ENCODE assay signal across 8 cellular contexts in genomic region chr6:87700729-87701675, GRCh38. TPM values are rescaled to one million over a fixed set of nuclear protein-coding genes. Genes with fewer than 3 reads are reported as not detected.
DNase-seq lines count a peak whose midpoint lies in the region; ATAC-seq, FAIRE-seq and TF ChIP-seq lines count a peak whose summit lies in the region.

No MANE protein-coding gene starts in this region.

- H3K4me3 ChIP-seq in BLaER1 treated with 17β-estradiol and CSF1 and Interleukin-3, amounts not matched to agents 10 nM and 100 nM = peak overlapping the region; percentile 81 to 94 (median 86)
- H3K4me3 ChIP-seq in MG63 = peak overlapping the region; percentile 86
- H3K4me3 ChIP-seq in mammary epithelial cell (replicated peaks in 1 of 3; ENCODE audit: insufficient read depth in 1 of 3, low read depth in 2 of 3, low read length in 3 of 3) = peak overlapping the region; percentile 68 to 90 (median 85)
- H3K4me3 ChIP-seq in keratinocyte (ENCODE audit: control insufficient read depth in 2 of 3, extremely low read depth in 1 of 3, insufficient read depth in 2 of 3, low read depth in 1 of 3, low read length in 3 of 3) = peak overlapping the region; percentile 89 to 91 (median 90)

- intact Hi-C loops in mammary epithelial cell (cut with micrococcal nuclease) = loop anchor here (1.0 to 10.0 kb wide), 3 partner anchors 88 to 244 kb away; no protein-coding TSS in a partner anchor

- TSS peak; percentile 87 for BruUV-seq in mammary epithelial cell (replicated peaks; lab: Mats Ljungman, UMichigan)

- H3K36me3 ChIP-seq in BLaER1 treated with 17β-estradiol and CSF1 and Interleukin-3, amounts not matched to agents 10 nM and 100 nM = peaks cover 0 to 22% (median 3%) of the 10 kb centered on the region in 11 experiments; a peak in 8 of 22 replicates
- H3K36me3 ChIP-seq in MG63 (peaks cover 7% of the 10 kb centered on the region), mammary epithelial cell (ENCODE audit: insufficient read depth, low read length) (no peaks in the 10 kb centered on the region), keratinocyte (ENCODE audit: control insufficient read depth in 2 of 2, extremely low read depth in 1 of 2, insufficient read depth in 2 of 2, low read length in 2 of 2) (peaks cover 3 to 5% of the 10 kb centered on the region in 2 experiments)

- H3K9me3 Mint-ChIP-seq in T-cell = no peaks in the 10 kb centered on the region

- H3K27ac Mint-ChIP-seq in T-cell = peak overlapping the region; percentile 90 to 97

- peak overlapping the region in 10 of 11 experiments; percentile 10 to 87 (median 76); a peak in 17 of 22 replicates for H3K4me2 ChIP-seq in BLaER1 treated with 17β-estradiol and CSF1 and Interleukin-3, amounts not matched to agents 10 nM and 100 nM
- peak overlapping the region; percentile 78 for H3K4me2 ChIP-seq in mammary epithelial cell (ENCODE audit: insufficient read depth, low read depth, low read length)
- peak overlapping the region; percentile 84 for H3K4me2 ChIP-seq in keratinocyte (ENCODE audit: control insufficient read depth, extremely low read depth, insufficient read depth, low read depth, low read length)

- peak overlapping the region; percentile 83 to 98 (median 94) for H3K4me3 Mint-ChIP-seq in T-cell

- peaks cover 24 to 57% (median 46%) of the 10 kb centered on the region in 11 experiments; a peak in 21 of 22 replicates for H4K20me1 ChIP-seq in BLaER1 treated with 17β-estradiol and CSF1 and Interleukin-3, amounts not matched to agents 10 nM and 100 nM
- H4K20me1 ChIP-seq in mammary epithelial cell (ENCODE audit: insufficient read depth, low read length) = peaks cover 21% of the 10 kb centered on the region
- peaks cover 21% of the 10 kb centered on the region for H4K20me1 ChIP-seq in keratinocyte (ENCODE audit: control insufficient read depth, extremely low read depth, insufficient read depth, low read length)

- TF ChIP-seq CTCF in mammary epithelial cell (conservative IDR thresholded peaks at IDR 0.05 in 1 of 2, IDR thresholded peaks at IDR 0.05 in 1 of 2; ENCODE audit: extremely low read depth in 1 of 2, insufficient read depth in 1 of 2, low read depth in 1 of 2, low read length in 2 of 2) (peak in 1 of 2 donors; percentile 28), keratinocyte (optimal IDR thresholded peaks at IDR 0.05 in 1 of 3, IDR thresholded peaks at IDR 0.05 in 1 of 3, conservative IDR thresholded peaks at IDR 0.05 in 1 of 3; ENCODE audit: extremely low read depth in 1 of 3, insufficient read depth in 2 of 3, low read length in 3 of 3) (peak in 1 of 3 experiments; percentile 21)

- CTCF ChIA-PET in T-cell (lab: Charles Lee) (interaction anchor here in 1 of 2 donors (0.6 to 1.0 kb wide), 3 partner anchors 13 to 130 kb away, joined by 3 to 5 read pairs (median 4); no protein-coding TSS in a partner anchor), mammary epithelial cell (lab: Charles Lee; ENCODE audit: low non-redundant PET) (no interaction called here)

- in situ Hi-C loops in mammary epithelial cell (cut with MboI; ENCODE audit: low sequenced_read_pairs in 2 of 2) = loop anchor here in 1 of 2 donors (5.0 kb wide), 1 partner anchor 96 kb away; no protein-coding TSS in a partner anchor

- H3K9me1 ChIP-seq in keratinocyte (ENCODE audit: control insufficient read depth, extremely low read depth, insufficient read depth, low read length) = no peaks in the 10 kb centered on the region

- FAIRE-seq in keratinocyte (lab: Jason Lieb, UNC) = no peak

- H3K9me3 ChIP-seq in BLaER1 treated with 17β-estradiol and CSF1 and Interleukin-3, amounts not matched to agents 10 nM and 100 nM (replicated peaks in 1 of 11) = no peaks in the 10 kb centered on the region
- no peaks in the 10 kb centered on the region for H3K9me3 ChIP-seq in MG63
- H3K9me3 ChIP-seq in mammary epithelial cell (replicated peaks; ENCODE audit: insufficient read depth, low read length) = no peaks in the 10 kb centered on the region
- H3K9me3 ChIP-seq in keratinocyte (ENCODE audit: control insufficient read depth, low read depth, low read length) = no peaks in the 10 kb centered on the region

- DNase-seq in MG63 (peak; percentile 34), T-cell (peak in 9 of 34 experiments; percentile 4 to 30 (median 19)), mammary epithelial cell (peak; percentile 79), keratinocyte (ENCODE audit: low read depth, low spot score) (no peak)
- DNase-seq in stimulated activated CD4-positive, alpha-beta T cell treated with anti-CD3 and anti-CD28 coated beads, Interleukin-1b, Interleukin-23, amount 100 ng/mL, for 48 hours = peak; percentile 46

- 1% methylated on average over 25 of the region's 54 CpGs for WGBS in mammary epithelial cell (ENCODE audit: low coverage, missing lambda C conversion rate)

- H3K27me3 Mint-ChIP-seq in T-cell = no peaks in the 10 kb centered on the region

- H3K9ac ChIP-seq in BLaER1 treated with 17β-estradiol and CSF1 and Interleukin-3, amounts not matched to agents 10 nM and 100 nM = peak overlapping the region; percentile 94 to 99 (median 97)
- H3K9ac ChIP-seq in mammary epithelial cell (ENCODE audit: insufficient read depth, low read length) (peak overlapping the region; percentile 98), keratinocyte (ENCODE audit: control insufficient read depth, extremely low read depth, insufficient read depth, low read length) (peak overlapping the region; percentile 94)

- POLR2A ChIA-PET in T-cell (lab: Charles Lee) = interaction anchor here (0.5 to 1.7 kb wide), 4 partner anchors 9 to 99 kb away, joined by 3 to 4 read pairs (median 3); no protein-coding TSS in a partner anchor

- peaks cover 61% of the 10 kb centered on the region for H3K79me2 ChIP-seq in mammary epithelial cell (ENCODE audit: insufficient read depth, low read length)
- peaks cover 60% of the 10 kb centered on the region for H3K79me2 ChIP-seq in keratinocyte (ENCODE audit: control insufficient read depth, insufficient read depth, low read length)

- peak overlapping the region; percentile 91 to 99 (median 97) for H3K27ac ChIP-seq in BLaER1 treated with 17β-estradiol and CSF1 and Interleukin-3, amounts not matched to agents 10 nM and 100 nM
- H3K27ac ChIP-seq in mammary epithelial cell (ENCODE audit: insufficient read depth, low read depth, low read length) = peak overlapping the region; percentile 94
- peak overlapping the region; percentile 97 for H3K27ac ChIP-seq in keratinocyte (ENCODE audit: control insufficient read depth, insufficient read depth, low read length)

- H3K4me1 ChIP-seq in BLaER1 treated with 17β-estradiol and CSF1 and Interleukin-3, amounts not matched to agents 10 nM and 100 nM = peaks cover 10 to 35% (median 20%) of the 10 kb centered on the region in 10 experiments; a peak in 18 of 20 replicates
- H3K4me1 ChIP-seq in mammary epithelial cell (ENCODE audit: insufficient read depth, low read length) = peaks cover 10% of the 10 kb centered on the region
- H3K4me1 ChIP-seq in keratinocyte (ENCODE audit: control insufficient read depth, extremely low read depth, insufficient read depth, low read length) = peaks cover 9% of the 10 kb centered on the region

- dilution Hi-C loops in mammary epithelial cell (cut with HindIII; ENCODE audit: low sequenced_read_pairs) = no loop called here
- dilution Hi-C loops in keratinocyte (cut with MboI; ENCODE audit: extremely low pct_ligation_motif_present, low sequenced_read_pairs) = no loop called here

- H3K27me3 ChIP-seq in BLaER1 treated with 17β-estradiol and CSF1 and Interleukin-3, amounts not matched to agents 10 nM and 100 nM = no peaks in the 10 kb centered on the region
- no peaks in the 10 kb centered on the region for H3K27me3 ChIP-seq in MG63
- H3K27me3 ChIP-seq in mammary epithelial cell (ENCODE audit: insufficient read depth, low read length) = no peaks in the 10 kb centered on the region
- H3K27me3 ChIP-seq in keratinocyte (ENCODE audit: control insufficient read depth, extremely low read depth, insufficient read depth, low read length) = no peaks in the 10 kb centered on the region

- peaks cover 48 to 58% (median 52%) of the 10 kb centered on the region in 3 donors for H3K4me1 Mint-ChIP-seq in T-cell

- peaks cover 3% of the 10 kb centered on the region for H3K36me3 Mint-ChIP-seq in T-cell

- H2AFZ ChIP-seq in mammary epithelial cell (ENCODE audit: low read depth, low read length) (peak overlapping the region; percentile 73), keratinocyte (ENCODE audit: control insufficient read depth, low read length) (peak overlapping the region; percentile 89)

- ATAC-seq in GM19395 (IDR thresholded peaks at IDR 0.05; ENCODE audit: unreplicated experiment) (peak; percentile 0), T-cell (replicated peaks in 1 of 4) (peak in 1 of 4 experiments; percentile 14), GM18909 (IDR thresholded peaks at IDR 0.05; ENCODE audit: poor library complexity, unreplicated experiment) (no peak)

RNA-seq across cellular contexts. Expression of gene AKIRIN2, which starts 1.0 kb away (rescaled TPM):
- total RNA-seq in MG63 (2014; rRNA removed; shearing (Covaris generic); ENCODE audit: low replicate concordance) = 11.4 and 19.5 TPM in 2 replicates
- total RNA-seq in T-cell (10 to 100 TPM; 52.5 to 81.9 (median 66.0) TPM), mammary epithelial cell (10 to 100 TPM; 32.7 to 65.7 TPM)
- polyA plus RNA-seq in mammary epithelial cell (23.1 TPM), keratinocyte (12.8 to 25.0 TPM (median 24.6 TPM) in 3 replicates)
- polyA minus RNA-seq in mammary epithelial cell (36.7 TPM), keratinocyte (6.2 to 20.7 TPM (median 14.2 TPM) in 3 replicates)
- polyA plus RNA-seq in keratinocyte (2011; ENCODE audit: low read depth) = 43.4 TPM
- 16.5 and 25.9 TPM in 2 replicates for polyA plus RNA-seq in keratinocyte (2011; cell fraction: cytosol; rRNA removed)
- 33.3 and 42.7 TPM in 2 replicates for polyA plus RNA-seq in keratinocyte (2011; cell fraction: nucleus; rRNA removed)
- polyA plus RNA-seq in keratinocyte (2012; ENCODE audit: low replicate concordance) = 29.6 and 55.2 TPM in 2 replicates
- polyA minus RNA-seq in keratinocyte (2011; cell fraction: cytosol; rRNA and poly(A)+ RNA removed) = 21.9 TPM
- polyA minus RNA-seq in keratinocyte (2011; cell fraction: nucleus; rRNA and poly(A)+ RNA removed) = 12.5 and 18.5 TPM in 2 replicates
